ENCODE assay signal across 31 cellular contexts in the genomic region with DNA sequence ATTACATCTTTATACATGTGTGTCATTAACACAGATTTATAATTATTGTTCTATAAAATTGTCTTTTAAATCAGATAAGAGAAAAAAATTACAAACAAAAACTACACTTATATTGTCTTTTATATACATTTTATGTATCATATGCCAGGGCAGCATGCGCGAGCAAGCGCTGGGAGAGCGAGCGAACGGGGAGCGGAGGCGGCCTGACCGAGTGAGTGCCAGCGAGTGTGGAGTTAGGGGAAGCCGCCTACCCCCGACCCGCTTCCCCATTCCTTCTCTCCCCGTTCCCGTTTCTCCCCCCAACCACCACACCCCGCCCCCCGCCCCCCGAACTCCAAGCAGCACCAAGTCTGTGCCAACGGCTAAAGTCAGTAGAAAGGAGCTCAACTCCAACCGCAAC. TPM values are rescaled to one million over a fixed set of nuclear protein-coding genes. Genes with fewer than 3 reads are reported as not detected.
A peak's percentile ranks its signal among the peaks of the same experiment; 100 is the strongest.
DNase-seq lines count a peak whose midpoint lies in the region; ATAC-seq, FAIRE-seq and TF ChIP-seq lines count a peak whose summit lies in the region.
"Had no signal": no experiment of that assay in that cellular context is flagged by ENCODE, and none has a peak within 500 bp of the region (broad histone marks: within the 10 kb centered on the region; RNA-seq: fewer than 3 reads in every experiment).

No MANE protein-coding gene starts in this region.

- no peak overlapping the region for H3K23ac ChIP-seq in H1 (ENCODE audit: insufficient read length)

- H3K9me3 ChIP-seq in T-helper 17 cell (ENCODE audit: control insufficient read depth, low read length, poor library complexity, severe bottlenecking) (no peaks in the 10 kb centered on the region), H1 (ENCODE audit: insufficient read depth in 2 of 2, low read depth in 1 of 2, low read length in 1 of 2) (peaks cover 4 to 5% of the 10 kb centered on the region in 2 experiments; a peak in 3 of 4 replicates)
- H3K9me3 ChIP-seq: BE2C had no signal

- no peak for DNase-seq in T-helper 17 cell
- no peak for DNase-seq in activated T-helper 1 cell treated with anti-CD3 and anti-CD28 coated beads, Interleukin-12 subunit alpha, Interleukin-12 subunit beta, Interleukin-2, Interleukin-4 antibody, amounts not matched to agents 30 ng/mL and 10 ng/mL and 1 ng/mL, durations not matched to agents 14 hours and 24 hours and 36 hours (ENCODE audit: low spot score)
- no peak for DNase-seq in H1 (ENCODE audit: low read depth in 1 of 2, low spot score in 2 of 2)
- DNase-seq in NCI-H510A (lab: John Stamatoyannopoulos, UW), result no peak
- no peak for DNase-seq in NCI-H2171 treated with DMSO at 0.1 percent for 48 hours (lab: John Stamatoyannopoulos, UW)
- DNase-seq: 8988T; ACHN; BE2C; C1 segment of cervical spinal cord; CD4-positive, alpha-beta memory T cell; CD4-positive, CD25-positive, alpha-beta regulatory T cell; CD8-positive, alpha-beta memory T cell; COR-L47; DMS 273 treated with DMSO at 0.1 percent for 48 hours; DMS153; DMS53; DMS79; DND-41; EL; GDM1 had no signal

- no peak overlapping the region for H2BK12ac ChIP-seq in H1 (ENCODE audit: low read depth, low read length)

- H3K4me1 ChIP-seq in H1 (replicated peaks in 1 of 4; ENCODE audit: control insufficient read depth in 3 of 4, insufficient read depth in 4 of 4, low read length in 3 of 4), result peaks cover 16 to 23% (median 18%) of the 10 kb centered on the region in 4 experiments
- H3K4me1 ChIP-seq: BE2C had no signal

- no peaks in the 10 kb centered on the region for H4K20me1 ChIP-seq in H1 (replicated peaks in 1 of 2; ENCODE audit: control insufficient read depth in 1 of 2, insufficient read depth in 2 of 2, low read length in 2 of 2)
- H4K20me1 ChIP-seq: BLaER1 had no signal

- TF ChIP-seq CTCF in H1 (IDR thresholded peaks at IDR 0.05; ENCODE audit: control extremely low read depth in 1 of 3, insufficient read depth in 1 of 3, low read depth in 1 of 3, low read length in 3 of 3), result no peak

- no peak overlapping the region for H4K5ac ChIP-seq in H1 (ENCODE audit: insufficient read length, low read depth, low read length)

- no peaks in the 10 kb centered on the region; the same call in 1 of the 2 replicates for H3K23me2 ChIP-seq in H1 (ENCODE audit: low read depth, low read length)

- TF ChIP-seq EP300 in H1 (IDR thresholded peaks at IDR 0.05; ENCODE audit: borderline replicate concordance in 1 of 2, low read depth in 2 of 2, low read length in 2 of 2), result no peak

- peaks cover 38% of the 10 kb centered on the region for H3K4me1 Mint-ChIP-seq in T-helper 17 cell
- H3K4me1 Mint-ChIP-seq in activated T-helper 1 cell treated with anti-CD3 and anti-CD28 coated beads, Interleukin-12 subunit alpha, Interleukin-12 subunit beta, Interleukin-2, Interleukin-4 antibody, amounts not matched to agents 30 ng/mL and 10 ng/mL and 1 ng/mL, durations not matched to agents 14 hours and 24 hours and 36 hours (ENCODE audit: low read depth), result peaks cover 57% of the 10 kb centered on the region

- no peak overlapping the region for H3K18ac ChIP-seq in H1 (ENCODE audit: extremely low read depth, low read length)

- POLR2A ChIA-PET in H1 (lab: Charles Lee; ENCODE audit: partially characterized antibody), result no interaction called here

- WGBS in H1 (ENCODE audit: extremely low coverage in 1 of 2, insufficient coverage in 1 of 2, insufficient read length in 1 of 2, insufficient replicate concordance in 2 of 2, low coverage in 1 of 2, low lambda C conversion rate in 2 of 2, missing lambda C conversion rate in 1 of 2), 2 experiments, result 91% methylated on average over 14 of the region's 20 CpGs; no CpG with 5 or more reads in 1 of the 2 experiments

- intact Hi-C loops in activated T-helper 1 cell treated with anti-CD3 and anti-CD28 coated beads, Interleukin-12 subunit alpha, Interleukin-12 subunit beta, Interleukin-2, Interleukin-4 antibody, amounts not matched to agents 30 ng/mL and 10 ng/mL and 1 ng/mL, durations not matched to agents 14 hours and 24 hours and 36 hours (cut with micrococcal nuclease), result no loop called here

- H2BK5ac ChIP-seq in H1 (ENCODE audit: low read depth, low read length), result no peak overlapping the region

- H3K79me2 ChIP-seq in H1 (ENCODE audit: control insufficient read depth in 1 of 2, insufficient read depth in 2 of 2, low read length in 2 of 2), result no peaks in the 10 kb centered on the region

- no peak overlapping the region for H3K9ac ChIP-seq in H1 (replicated peaks in 1 of 4; ENCODE audit: extremely low read depth in 1 of 4, low read depth in 3 of 4, low read length in 3 of 4)
- H3K9ac ChIP-seq: BLaER1 had no signal

- H3K36me3 Mint-ChIP-seq in T-helper 17 cell (ENCODE audit: low read depth), result peaks cover 5% of the 10 kb centered on the region
- peaks cover 26% of the 10 kb centered on the region for H3K36me3 Mint-ChIP-seq in activated T-helper 1 cell treated with anti-CD3 and anti-CD28 coated beads, Interleukin-12 subunit alpha, Interleukin-12 subunit beta, Interleukin-2, Interleukin-4 antibody, amounts not matched to agents 30 ng/mL and 10 ng/mL and 1 ng/mL, durations not matched to agents 14 hours and 24 hours and 36 hours (ENCODE audit: low read depth)
- H3K36me3 Mint-ChIP-seq: CD4-positive, CD25-positive, alpha-beta regulatory T cell had no signal

- H2BK15ac ChIP-seq in H1 (ENCODE audit: low read length), result no peak overlapping the region

- H3K27ac ChIP-seq in H1 (ENCODE audit: low read depth, low read length), result no peak overlapping the region
- H3K27ac ChIP-seq: BLaER1 had no signal

- peak overlapping the region; percentile 19 for H3K27ac Mint-ChIP-seq in T-helper 17 cell
- H3K27ac Mint-ChIP-seq in activated T-helper 1 cell treated with anti-CD3 and anti-CD28 coated beads, Interleukin-12 subunit alpha, Interleukin-12 subunit beta, Interleukin-2, Interleukin-4 antibody, amounts not matched to agents 30 ng/mL and 10 ng/mL and 1 ng/mL, durations not matched to agents 14 hours and 24 hours and 36 hours, result peak overlapping the region; percentile 13
- H3K27ac Mint-ChIP-seq: CD14-positive monocyte had no signal

- TF ChIP-seq POLR2A in H1 (IDR thresholded peaks at IDR 0.05; ENCODE audit: control extremely low read depth in 1 of 2, low read depth in 2 of 2, low read length in 2 of 2), result no peak

- H2AK5ac ChIP-seq in H1 (ENCODE audit: low read depth, low read length), result no peak overlapping the region

- peaks cover 21% of the 10 kb centered on the region for H3K9me3 Mint-ChIP-seq in activated T-helper 1 cell treated with anti-CD3 and anti-CD28 coated beads, Interleukin-12 subunit alpha, Interleukin-12 subunit beta, Interleukin-2, Interleukin-4 antibody, amounts not matched to agents 30 ng/mL and 10 ng/mL and 1 ng/mL, durations not matched to agents 14 hours and 24 hours and 36 hours
- H3K9me3 Mint-ChIP-seq: CD4-positive, alpha-beta memory T cell; CD8-positive, alpha-beta memory T cell had no signal

- H3K4me3 ChIP-seq in H1 (ENCODE audit: extremely low read depth in 1 of 4, insufficient read depth in 2 of 4, low read depth in 3 of 4, low read length in 4 of 4), result no peak overlapping the region
- H3K4me3 ChIP-seq: BLaER1, GM12878 had no signal

- H3K27me3 ChIP-seq in H1 (replicated peaks in 1 of 4; ENCODE audit: control insufficient read depth in 3 of 4, extremely low read depth in 1 of 4, insufficient read depth in 3 of 4, low read length in 3 of 4), result no peaks in the 10 kb centered on the region
- H3K27me3 ChIP-seq: BE2C, BLaER1 had no signal

- H2AFZ ChIP-seq in H1 (ENCODE audit: low read length), result no peak overlapping the region

- H3K4me3 Mint-ChIP-seq in T-helper 17 cell, result peak overlapping the region; percentile 41
- no peak overlapping the region for H3K4me3 Mint-ChIP-seq in activated T-helper 1 cell treated with anti-CD3 and anti-CD28 coated beads, Interleukin-12 subunit alpha, Interleukin-12 subunit beta, Interleukin-2, Interleukin-4 antibody, amounts not matched to agents 30 ng/mL and 10 ng/mL and 1 ng/mL, durations not matched to agents 14 hours and 24 hours and 36 hours
- H3K4me3 Mint-ChIP-seq: CD14-positive monocyte; CD4-positive, alpha-beta memory T cell; CD8-positive, alpha-beta memory T cell had no signal

- H3K14ac ChIP-seq in H1 (ENCODE audit: insufficient read length), result no peak overlapping the region

- ATAC-seq in T-helper 17 cell (no peak), esophagus mucosa (no peak)
- ATAC-seq: GM12878 had no signal

- peak overlapping the region; percentile 55 for H2BK120ac ChIP-seq in H1 (replicated peaks; ENCODE audit: low read depth, low read length)

- H3K79me1 ChIP-seq in H1 (ENCODE audit: low read depth, low read length), result no peaks in the 10 kb centered on the region

- no peak overlapping the region for H3K4ac ChIP-seq in H1 (replicated peaks; ENCODE audit: insufficient read length, low read depth, low read length)

- H3K36me3 ChIP-seq in H1 (ENCODE audit: control insufficient read depth in 2 of 4, insufficient read depth in 4 of 4, low read length in 3 of 4), result no peaks in the 10 kb centered on the region; a peak in 1 of 8 replicates
- H3K36me3 ChIP-seq: BE2C had no signal

- CTCF ChIA-PET in H1 (lab: Charles Lee; ENCODE audit: partially characterized antibody), result interaction anchor here (3.1 kb wide), 1 partner anchor 11 kb away, joined by 11 read pairs; no protein-coding TSS in a partner anchor

- no peak for TF ChIP-seq RAD21 in H1 (IDR thresholded peaks at IDR 0.05 in 1 of 2, conservative IDR thresholded peaks at IDR 0.05 in 1 of 2; ENCODE audit: low read depth in 2 of 2, low read length in 2 of 2)

- no peak overlapping the region for H3K56ac ChIP-seq in H1 (replicated peaks; ENCODE audit: insufficient read length, low read depth, low read length)

- H2BK20ac ChIP-seq in H1 (ENCODE audit: low read length), result no peak overlapping the region

- no peaks in the 10 kb centered on the region for H3K27me3 Mint-ChIP-seq in T-helper 17 cell
- H3K27me3 Mint-ChIP-seq in activated T-helper 1 cell treated with anti-CD3 and anti-CD28 coated beads, Interleukin-12 subunit alpha, Interleukin-12 subunit beta, Interleukin-2, Interleukin-4 antibody, amounts not matched to agents 30 ng/mL and 10 ng/mL and 1 ng/mL, durations not matched to agents 14 hours and 24 hours and 36 hours (ENCODE audit: insufficient read depth), result no peaks in the 10 kb centered on the region
- H3K27me3 Mint-ChIP-seq: CD4-positive, alpha-beta memory T cell; CD4-positive, CD25-positive, alpha-beta regulatory T cell; CD8-positive, alpha-beta memory T cell had no signal

- no peak overlapping the region; the same call in 1 of the 2 replicates for H4K8ac ChIP-seq in H1 (ENCODE audit: extremely low read depth, insufficient read depth, low read length)

- no peak overlapping the region for H4K91ac ChIP-seq in H1 (replicated peaks; ENCODE audit: insufficient read length, low read length)

- FAIRE-seq in H1 (lab: Jason Lieb, UNC), result no peak
- FAIRE-seq: A204.1, GM12878, GM12892, GM18507 had no signal

- H3K4me2 ChIP-seq in H1 (ENCODE audit: insufficient read depth in 1 of 2, low read depth in 2 of 2, low read length in 2 of 2), result no peak overlapping the region
- H3K4me2 ChIP-seq: BLaER1 had no signal

RNA-seq across cellular contexts. Expression of gene SLAMF1, which starts 23.0 kb away (rescaled TPM):
- total RNA-seq in T-helper 17 cell (10 to 100 TPM; 67.8 to 70.6 TPM), esophagus mucosa (0.36 TPM)
- total RNA-seq in activated T-helper 1 cell treated with anti-CD3 and anti-CD28 coated beads, Interleukin-12 subunit alpha, Interleukin-12 subunit beta, Interleukin-2, Interleukin-4 antibody, amounts not matched to agents 30 ng/mL and 10 ng/mL and 1 ng/mL, durations not matched to agents 14 hours and 24 hours and 36 hours, result 118 TPM in 2 replicates
- not detected in 2 replicates for total RNA-seq in H1 (2021; fragmentation: NEBNext Ultra II Directional; extraction: Animal tissue kit (Norgen Biotek cat#: 25700))
- not detected in 2 replicates for polyA plus RNA-seq in H1 (2011; rRNA removed)
- polyA plus RNA-seq in H1 (2011; cell fraction: cytosol; rRNA removed), result not detected
- polyA plus RNA-seq in H1 (2011; cell fraction: nucleus; rRNA removed), result not detected
- not detected in 4 replicates for polyA plus RNA-seq in H1 (2012, experiment 1 of 2)
- polyA plus RNA-seq in H1 (2012, experiment 2 of 2), result not detected
- polyA plus RNA-seq in H1 (2013, experiment 1 of 2), result not detected
- 0.02 TPM for polyA plus RNA-seq in H1 (2013, experiment 2 of 2)
- not detected in 2 replicates for polyA minus RNA-seq in H1 (2011; rRNA and poly(A)+ RNA removed)
- polyA minus RNA-seq in H1 (2011; cell fraction: cytosol; rRNA and poly(A)+ RNA removed), result not detected
- polyA minus RNA-seq in H1 (2011; cell fraction: nucleus; rRNA and poly(A)+ RNA removed), result not detected
- total RNA-seq: Daoy, G401 had no signal
- polyA plus RNA-seq: AG04450 had no signal

RNA-seq across cellular contexts. Expression of gene CD48, which starts 41.8 kb away (rescaled TPM):
- 100 to 1,000 TPM; 386 to 387 TPM for total RNA-seq in T-helper 17 cell
- 219 and 222 TPM in 2 replicates for total RNA-seq in activated T-helper 1 cell treated with anti-CD3 and anti-CD28 coated beads, Interleukin-12 subunit alpha, Interleukin-12 subunit beta, Interleukin-2, Interleukin-4 antibody, amounts not matched to agents 30 ng/mL and 10 ng/mL and 1 ng/mL, durations not matched to agents 14 hours and 24 hours and 36 hours
- not detected in 2 replicates for total RNA-seq in H1 (2021; fragmentation: NEBNext Ultra II Directional; extraction: Animal tissue kit (Norgen Biotek cat#: 25700))
- polyA plus RNA-seq in H1 (2011; rRNA removed), result 0.08 TPM in 1 of 2 replicates, not detected in the other
- 0.05 TPM for polyA plus RNA-seq in H1 (2011; cell fraction: cytosol; rRNA removed)
- polyA plus RNA-seq in H1 (2011; cell fraction: nucleus; rRNA removed), result not detected
- 0.11 to 0.46 TPM (median 0.28 TPM) in 4 replicates for polyA plus RNA-seq in H1 (2012, experiment 1 of 2)
- not detected for polyA plus RNA-seq in H1 (2012, experiment 2 of 2)
- not detected for polyA plus RNA-seq in H1 (2013, experiment 1 of 2)
- polyA plus RNA-seq in H1 (2013, experiment 2 of 2), result not detected
- polyA minus RNA-seq in H1 (2011; rRNA and poly(A)+ RNA removed), result not detected in 2 replicates
- polyA minus RNA-seq in H1 (2011; cell fraction: cytosol; rRNA and poly(A)+ RNA removed), result not detected
- polyA minus RNA-seq in H1 (2011; cell fraction: nucleus; rRNA and poly(A)+ RNA removed), result not detected
- 2.0 TPM for total RNA-seq in esophagus mucosa
- total RNA-seq: A673, Daoy, G401 had no signal
- polyA plus RNA-seq: AG04450 had no signal

Comparison
In these comparisons a context has a peak if more than half of its experiments do, and no peak if none do; other contexts are left out.
1. RNA of gene SLAMF1, which starts 23.0 kb away (total RNA-seq): 118 TPM in activated T-helper 1 cell treated with anti-CD3 and anti-CD28 coated beads, Interleukin-12 subunit alpha, Interleukin-12 subunit beta, Interleukin-2, Interleukin-4 antibody, amounts not matched to agents 30 ng/mL and 10 ng/mL and 1 ng/mL, durations not matched to agents 14 hours and 24 hours and 36 hours and 67.8 to 70.6 TPM in T-helper 17 cell; 0.36 TPM in esophagus mucosa (single experiment) and not detected in H1; every median in the first group is over 10 times any median in the second.
2. RNA of gene CD48, which starts 41.8 kb away (total RNA-seq): 386 to 387 TPM in T-helper 17 cell and 219 to 222 TPM in activated T-helper 1 cell treated with anti-CD3 and anti-CD28 coated beads, Interleukin-12 subunit alpha, Interleukin-12 subunit beta, Interleukin-2, Interleukin-4 antibody, amounts not matched to agents 30 ng/mL and 10 ng/mL and 1 ng/mL, durations not matched to agents 14 hours and 24 hours and 36 hours; 2.0 TPM in esophagus mucosa (single experiment) and not detected in H1; every median in the first group is over 10 times any median in the second.